ENCODE assay signal across 16 cellular contexts in genomic region chr1:10888791-10889627, GRCh38.
DNase-seq lines count a peak whose midpoint lies in the region; ATAC-seq and TF ChIP-seq lines count a peak whose summit lies in the region.
"Had no signal": no experiment of that assay in that cellular context is flagged by ENCODE, and none has a peak within 500 bp of the region (broad histone marks: within the 10 kb centered on the region; RNA-seq: fewer than 3 reads in every experiment).

No MANE protein-coding gene starts in this region.

- H3K27me3 ChIP-seq in neural progenitor cell, result peaks cover 40% of the 10 kb centered on the region

- no peaks in the 10 kb centered on the region for H3K36me3 ChIP-seq in neural progenitor cell
- H3K36me3 ChIP-seq: prostate gland had no signal

- no peaks in the 10 kb centered on the region for H3K9me3 Mint-ChIP-seq in endothelial cell (ENCODE audit: unreplicated experiment)
- H3K9me3 Mint-ChIP-seq in neural progenitor cell, result no peaks in the 10 kb centered on the region
- H3K9me3 Mint-ChIP-seq: activated T-cell treated with anti-CD3 and anti-CD28 coated beads, Interleukin-2, amount 50 U/mL, for 72 hours had no signal

- no peak overlapping the region for H3K27ac ChIP-seq in neural progenitor cell
- H3K27ac ChIP-seq: prostate gland had no signal

- peak overlapping the region; percentile 58 for H2AFZ ChIP-seq in neural progenitor cell (replicated peaks)

- peak overlapping the region; percentile 83 for H3K4me2 ChIP-seq in neural progenitor cell

- H3K36me3 Mint-ChIP-seq in endothelial cell (ENCODE audit: low read depth, unreplicated experiment) (no peaks in the 10 kb centered on the region), neural progenitor cell (peaks cover 1% of the 10 kb centered on the region)
- H3K36me3 Mint-ChIP-seq: CD4-positive, CD25-positive, alpha-beta regulatory T cell had no signal

- TF ChIP-seq CTCF in endothelial cell (IDR thresholded peaks at IDR 0.05; ENCODE audit: unreplicated experiment) (no peak), neural progenitor cell (IDR thresholded peaks at IDR 0.05) (no peak)

- H3K9ac ChIP-seq in neural progenitor cell, result no peak overlapping the region

- peaks cover 17% of the 10 kb centered on the region for H3K4me1 ChIP-seq in neural progenitor cell
- H3K4me1 ChIP-seq: prostate gland had no signal

- no peaks in the 10 kb centered on the region for H3K79me2 ChIP-seq in neural progenitor cell (ENCODE audit: low read depth)

- no peak for ATAC-seq in HG03280 (IDR thresholded peaks at IDR 0.05; ENCODE audit: unreplicated experiment)
- ATAC-seq in HG02870 (IDR thresholded peaks at IDR 0.05; ENCODE audit: unreplicated experiment), result no peak
- no peak for ATAC-seq in HG03457 (IDR thresholded peaks at IDR 0.05; ENCODE audit: unreplicated experiment)
- ATAC-seq: activated T-cell treated with anti-CD3 and anti-CD28 coated beads, Interleukin-2, amount 50 U/mL, for 72 hours had no signal

- H3K4me1 Mint-ChIP-seq in endothelial cell (ENCODE audit: unreplicated experiment), result peaks cover 10% of the 10 kb centered on the region
- peaks cover 23% of the 10 kb centered on the region for H3K4me1 Mint-ChIP-seq in neural progenitor cell

- peak overlapping the region; percentile 70 for H3K4me3 Mint-ChIP-seq in endothelial cell (ENCODE audit: unreplicated experiment)
- peak overlapping the region; percentile 86 for H3K4me3 Mint-ChIP-seq in neural progenitor cell

- DNase-seq in COR-L47 (lab: John Stamatoyannopoulos, UW) (peak; percentile 60), HuH-7 (ENCODE audit: low spot score) (peak; percentile 46), endothelial cell (ENCODE audit: low spot score) (no peak), neural progenitor cell (ENCODE audit: low spot score) (peak; percentile 72)
- DNase-seq: activated CD4-positive, alpha-beta T cell treated with anti-CD3 and anti-CD28 coated beads for 4 hours; activated T-cell treated with anti-CD3 and anti-CD28 coated beads, Interleukin-2, amount 50 U/mL, for 72 hours; CD4-positive, CD25-positive, alpha-beta regulatory T cell; KG1; NCI-H2081; stimulated activated CD4-positive, alpha-beta T cell treated with anti-CD3 and anti-CD28 coated beads, Interleukin-4, amount 100 ng/mL, for 24 hours; T-helper 1 cell had no signal

- H3K27me3 Mint-ChIP-seq in endothelial cell (ENCODE audit: unreplicated experiment) (peaks cover 14% of the 10 kb centered on the region), neural progenitor cell (ENCODE audit: insufficient read depth, low read depth) (peaks cover 31% of the 10 kb centered on the region)

- no peaks in the 10 kb centered on the region for H3K9me3 ChIP-seq in neural progenitor cell (ENCODE audit: low read depth)
- H3K9me3 ChIP-seq: prostate gland had no signal

- H3F3A ChIP-seq in neural progenitor cell (ENCODE audit: low read depth), result peaks cover 14% of the 10 kb centered on the region

- peak overlapping the region; percentile 48 for H3K4me3 ChIP-seq in neural progenitor cell
- H3K4me3 ChIP-seq: lung, prostate gland had no signal

- peaks cover 8% of the 10 kb centered on the region for H4K20me1 ChIP-seq in neural progenitor cell (ENCODE audit: low read depth)

- H3K27ac Mint-ChIP-seq in endothelial cell (ENCODE audit: unreplicated experiment), result no peak overlapping the region
- peak overlapping the region; percentile 69 for H3K27ac Mint-ChIP-seq in neural progenitor cell
- H3K27ac Mint-ChIP-seq: activated T-cell treated with anti-CD3 and anti-CD28 coated beads, Interleukin-2, amount 50 U/mL, for 72 hours had no signal
